ENCODE assay signal across 8 cellular contexts in the genomic region with DNA sequence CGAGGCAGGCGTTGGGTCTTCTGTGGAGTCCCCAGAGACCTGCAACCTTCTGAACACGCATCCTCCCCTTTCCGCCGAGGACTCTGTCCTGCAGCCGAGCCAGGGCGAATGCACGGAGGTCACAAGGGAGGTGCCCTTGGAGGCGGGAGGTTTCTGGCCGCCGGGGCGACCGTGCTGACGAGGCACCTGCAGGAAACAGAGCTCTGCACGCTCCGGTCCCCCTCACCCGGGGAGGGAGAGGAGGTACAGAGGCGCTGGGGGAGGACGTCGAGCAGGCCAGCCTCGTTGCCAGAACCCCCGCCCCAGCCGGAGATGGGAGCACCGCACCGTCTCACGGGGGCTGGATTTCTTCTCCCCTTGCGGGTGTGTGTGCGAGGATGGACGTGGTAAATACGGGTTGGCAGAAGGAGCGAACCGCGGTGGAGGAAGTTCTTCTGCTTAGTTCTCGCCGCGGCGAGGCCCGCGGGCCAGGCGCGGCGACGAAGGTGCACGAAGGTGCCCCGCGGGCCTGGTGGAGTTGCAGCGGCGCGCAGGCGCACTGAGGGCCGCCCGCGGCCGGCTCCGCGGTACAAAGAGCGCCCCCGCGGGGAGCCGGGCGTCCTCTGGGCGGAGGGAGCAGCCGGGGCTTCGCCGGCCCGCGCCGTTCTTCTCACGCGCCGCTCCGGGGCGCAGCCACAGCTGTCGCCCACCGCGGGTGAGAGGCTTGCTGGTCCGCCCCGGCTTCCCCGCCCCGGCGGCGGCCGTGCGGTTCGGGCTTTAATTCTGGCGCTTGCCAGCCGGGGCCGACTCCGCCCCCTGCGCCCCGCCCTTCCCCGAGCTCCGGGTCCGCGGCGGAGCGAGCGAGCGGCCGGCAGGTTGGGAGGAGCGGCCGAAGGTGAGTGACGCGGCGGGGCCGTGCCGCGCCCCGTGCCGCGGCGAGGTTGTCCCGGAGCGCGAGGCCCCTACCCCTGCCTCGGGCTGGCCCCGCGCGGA. TPM values are rescaled to one million over a fixed set of nuclear protein-coding genes. Genes with fewer than 3 reads are reported as not detected.
DNase-seq lines count a peak whose midpoint lies in the region; ATAC-seq and TF ChIP-seq lines count a peak whose summit lies in the region.

A gene (plus strand): TSS at position 815 of the 972 bp plus-strand sequence.

- CTCF ChIA-PET in CD4-positive, alpha-beta T cell (lab: Charles Lee) = interaction anchor here (0.7 to 1.4 kb wide), 6 partner anchors 8 to 32 kb away, joined by 3 to 4 read pairs (median 3); no protein-coding TSS in a partner anchor

- H3K4me3 ChIP-seq in OCI-LY3 (ENCODE audit: low read length) = peak within 1 kb of the TSS; percentile 79
- peak within 1 kb of the TSS; percentile 75 to 87 (median 82) for H3K4me3 ChIP-seq in esophagus muscularis mucosa
- H3K4me3 ChIP-seq in muscle layer of duodenum (ENCODE audit: low read depth in 1 of 2, low read length in 2 of 2) = peak within 1 kb of the TSS; percentile 78 to 87

- peak; percentile 81 for ATAC-seq in CD4-positive, alpha-beta T cell (ENCODE audit: poor library complexity)
- ATAC-seq in GM19351 (IDR thresholded peaks at IDR 0.05; ENCODE audit: unreplicated experiment) (peak; percentile 84), HG03460 (IDR thresholded peaks at IDR 0.05; ENCODE audit: unreplicated experiment) (peak; percentile 76)

- H3K9me3 ChIP-seq in CD4-positive, alpha-beta T cell (ENCODE audit: control insufficient read depth, low read length) = no peaks in the 10 kb centered on the region
- H3K9me3 ChIP-seq in OCI-LY3 (ENCODE audit: insufficient read depth, low read length) (no peaks in the 10 kb centered on the region), esophagus muscularis mucosa (no peaks in the 10 kb centered on the region), muscle layer of duodenum (ENCODE audit: control insufficient read depth in 1 of 2, low read length in 2 of 2) (no peaks in the 10 kb centered on the region)

- no peaks in the 10 kb centered on the region for H3K9me3 Mint-ChIP-seq in CD4-positive, alpha-beta T cell

- no peaks in the 10 kb centered on the region for H3K79me2 ChIP-seq in OCI-LY3 (ENCODE audit: low read length)

- no peak for TF ChIP-seq POLR2A in esophagus muscularis mucosa (IDR thresholded peaks at IDR 0.05; ENCODE audit: low read depth)

- H3K4me2 ChIP-seq in OCI-LY3 (ENCODE audit: low read length) = peak within 1 kb of the TSS; percentile 90

- H3K27ac ChIP-seq in CD4-positive, alpha-beta T cell (ENCODE audit: low read depth, low read length) = no peak within 1 kb of the TSS
- H3K27ac ChIP-seq in OCI-LY3 (ENCODE audit: low read length) (no peak within 1 kb of the TSS), esophagus muscularis mucosa (replicated peaks in 1 of 4) (peak within 1 kb of the TSS; percentile 82 to 88 (median 86)), muscle layer of duodenum (ENCODE audit: low read length) (peak within 1 kb of the TSS; percentile 56)

- peaks cover 12% of the 10 kb centered on the region for H3K4me1 ChIP-seq in OCI-LY3 (ENCODE audit: low read length)
- peaks cover 8 to 30% (median 24%) of the 10 kb centered on the region in 4 donors for H3K4me1 ChIP-seq in esophagus muscularis mucosa
- peaks cover 3 to 5% of the 10 kb centered on the region in 2 donors for H3K4me1 ChIP-seq in muscle layer of duodenum (ENCODE audit: control insufficient read depth in 1 of 2, insufficient read depth in 2 of 2, low read length in 2 of 2)

- H3K4me3 Mint-ChIP-seq in CD4-positive, alpha-beta T cell = peak within 1 kb of the TSS; percentile 86

- no peaks in the 10 kb centered on the region for H3K36me3 Mint-ChIP-seq in CD4-positive, alpha-beta T cell (ENCODE audit: low read depth)

- H3K4me1 Mint-ChIP-seq in CD4-positive, alpha-beta T cell (ENCODE audit: low read depth) = peaks cover 14% of the 10 kb centered on the region

- H2AFZ ChIP-seq in OCI-LY3 (ENCODE audit: low read depth, low read length) = peak within 1 kb of the TSS; percentile 98

- no peaks in the 10 kb centered on the region for H3K27me3 ChIP-seq in CD4-positive, alpha-beta T cell (ENCODE audit: control insufficient read depth, insufficient read depth, low read length)
- H3K27me3 ChIP-seq in OCI-LY3 (ENCODE audit: low read depth, low read length) = peaks cover 22% of the 10 kb centered on the region
- H3K27me3 ChIP-seq in esophagus muscularis mucosa = no peaks in the 10 kb centered on the region
- H3K27me3 ChIP-seq in muscle layer of duodenum (ENCODE audit: low read depth, low read length) = no peaks in the 10 kb centered on the region

- peaks cover 37% of the 10 kb centered on the region for H3K27me3 Mint-ChIP-seq in CD4-positive, alpha-beta T cell

- H3K9ac ChIP-seq in OCI-LY3 (ENCODE audit: low read length) = peak within 1 kb of the TSS; percentile 60

- H3K36me3 ChIP-seq in OCI-LY3 (replicated peaks; ENCODE audit: low read depth, low read length) (no peaks in the 10 kb centered on the region), esophagus muscularis mucosa (no peaks in the 10 kb centered on the region), muscle layer of duodenum (ENCODE audit: control insufficient read depth in 1 of 2, insufficient read depth in 2 of 2, low read length in 2 of 2) (no peaks in the 10 kb centered on the region)

- peak within 1 kb of the TSS; percentile 51 for H3K27ac Mint-ChIP-seq in CD4-positive, alpha-beta T cell

- 3% methylated on average over 23 of the region's 119 CpGs for WGBS in esophagus muscularis mucosa

- POLR2A ChIA-PET in CD4-positive, alpha-beta T cell (lab: Charles Lee) = interaction anchor here (0.7 to 1.6 kb wide), 5 partner anchors 11 to 36 kb away, joined by 3 to 5 read pairs (median 3); no protein-coding TSS in a partner anchor

- H4K20me1 ChIP-seq in OCI-LY3 (ENCODE audit: insufficient read depth, low read length) = no peaks in the 10 kb centered on the region

- TF ChIP-seq EP300 in esophagus muscularis mucosa (IDR thresholded peaks at IDR 0.05) = no peak

- intact Hi-C loops in CD4-positive, alpha-beta T cell (cut with DNase I, micrococcal nuclease) = loop anchor here (2.0 kb wide), 2 partner anchors 33 to 57 kb away; no protein-coding TSS in a partner anchor
- intact Hi-C loops in esophagus muscularis mucosa (cut with DNase I) = loop anchor here (5.0 kb wide), 2 partner anchors 37 to 43 kb away; no protein-coding TSS in a partner anchor

- peak; percentile 48 to 77 (median 69) for DNase-seq in CD4-positive, alpha-beta T cell
- DNase-seq in activated T-cell treated with anti-CD3 and anti-CD28 coated beads, Interleukin-2, amount 50 U/mL, for 48 hours = peak; percentile 80 to 85
- DNase-seq in esophagus muscularis mucosa (ENCODE audit: extremely low spot score) = no peak
- peak; percentile 46 for DNase-seq in stimulated activated CD8-positive, alpha-beta memory T cell treated with anti-CD3 and anti-CD28 coated beads, Interleukin-7, amount 100 ng/mL, for 24 hours (ENCODE audit: low read depth)

- TF ChIP-seq CTCF in CD4-positive, alpha-beta T cell (IDR thresholded peaks at IDR 0.05) = peak; percentile 41
- TF ChIP-seq CTCF in OCI-LY3 (IDR thresholded peaks at IDR 0.05; ENCODE audit: low read depth, low read length) (peak; percentile 54), esophagus muscularis mucosa (IDR thresholded peaks at IDR 0.05) (peak; percentile 35 to 55 (median 36))

RNA-seq across cellular contexts. Expression of the gene that starts here (rescaled TPM):
- total RNA-seq in CD4-positive, alpha-beta T cell = 1 to 10 TPM; 2.3 to 3.0 TPM
- total RNA-seq in esophagus muscularis mucosa = 100 to 1,000 TPM; 133 to 470 (median 153) TPM

Comparison
In these comparisons a context has a peak if more than half of its experiments do, and no peak if none do; other contexts are left out.
1. RNA of the gene that starts here (total RNA-seq): 133 to 470 TPM in esophagus muscularis mucosa; 2.3 to 3.0 TPM in CD4-positive, alpha-beta T cell; every median in the first group is over 10 times any median in the second.
2. H3K27ac ChIP-seq: peak in esophagus muscularis mucosa (4 of 4) and muscle layer of duodenum (single experiment); none in CD4-positive, alpha-beta T cell (single experiment) and OCI-LY3 (single experiment).
3. Peak in every context shown above with its lines, with median percentiles within 50 percentile points of each other: ATAC-seq, CTCF ChIP-seq and H3K4me3 ChIP-seq.